2 cellular contexts compared by ENCODE assay signal in genomic region chr1:236128646-236129178, GRCh38.
TF ChIP-seq lines count a peak whose summit lies in the region.

No MANE protein-coding gene starts in this region.

TF ChIP-seq in A549, 52 proteins besides CTCF, POLR2A, EP300 and RAD21:
- no peak for TF ChIP-seq CBX8 (IDR thresholded peaks at IDR 0.05)
- TF ChIP-seq MAFK (IDR thresholded peaks at IDR 0.05; ENCODE audit: partially characterized antibody) = peak; percentile 59
TF ChIP-seq in A549: peak in this region for 1.

TF ChIP-seq in IMR-90, 13 proteins besides CTCF, POLR2A, EP300 and RAD21:
- TF ChIP-seq MAFK (IDR thresholded peaks at IDR 0.05; ENCODE audit: low read depth, low read length) = peak; percentile 78
- TF ChIP-seq RFX5 (IDR thresholded peaks at IDR 0.05; ENCODE audit: low read depth, low read length) = no peak
TF ChIP-seq in IMR-90: peak in this region for 1.
